In genomic region chr1:15071936-15072335, GRCh38 we compare ENCODE assay signal across 2 cellular contexts.
A peak's percentile ranks its signal among the peaks of the same experiment; 100 is the strongest.
TF ChIP-seq lines count a peak whose summit lies in the region.

No MANE protein-coding gene starts in this region.

TF ChIP-seq in HepG2, 621 proteins besides CTCF, POLR2A, EP300 and RAD21 (continued from another document):
- TF ChIP-seq TERF1 (CRISPR knock-in tag; IDR thresholded peaks at IDR 0.05) = no peak
- peak; percentile 84 for TF ChIP-seq ZNF629 (CRISPR knock-in tag; conservative IDR thresholded peaks at IDR 0.05)

TF ChIP-seq in K562, 482 proteins besides CTCF, POLR2A, EP300 and RAD21:
- TF ChIP-seq KDM1A (IDR thresholded peaks at IDR 0.05) (peak; percentile 34 to 71; a peak in 3 of 4 replicates), BCOR (IDR thresholded peaks at IDR 0.05) (peak; percentile 87), TAL1 (IDR thresholded peaks at IDR 0.05) (no peak), CHD4 (IDR thresholded peaks at IDR 0.05; ENCODE audit: insufficient read depth, insufficient replicate concordance, low read depth, low read length, poor library complexity, severe bottlenecking) (peak; percentile 87), HNRNPLL (IDR thresholded peaks at IDR 0.05; ENCODE audit: low read depth, low read length, poor library complexity, severe bottlenecking) (no peak), RCOR1 (IDR thresholded peaks at IDR 0.05; ENCODE audit: borderline replicate concordance in 1 of 2, low read depth in 2 of 2, low read length in 2 of 2) (peak in 1 of 2 experiments; percentile 73; a peak in 1 of 4 replicates), CBFA2T3 (IDR thresholded peaks at IDR 0.05) (no peak), ADNP (tag; IDR thresholded peaks at IDR 0.05) (peak; percentile 73), PML (IDR thresholded peaks at IDR 0.05; ENCODE audit: low read length) (no peak), HDAC2 (IDR thresholded peaks at IDR 0.05) (0 out of 2 replicates have a peak, but pooled peaks have one; percentile 37), REST (CRISPR knock-in tag; IDR thresholded peaks at IDR 0.05; ENCODE audit: low read depth) (no peak), RBM25 (IDR thresholded peaks at IDR 0.05; ENCODE audit: low read depth, low read length, severe bottlenecking) (peak; percentile 92), SP1 (CRISPR knock-in tag; IDR thresholded peaks at IDR 0.05) (no peak), FOS (IDR thresholded peaks at IDR 0.05; ENCODE audit: extremely low read depth, insufficient read length) (no peak), MBD2 (IDR thresholded peaks at IDR 0.05; ENCODE audit: borderline replicate concordance, low read depth) (no peak)
